2 cellular contexts compared by ENCODE assay signal in genomic region chr2:109895090-109895869, GRCh38. TPM values are rescaled to one million over a fixed set of nuclear protein-coding genes. Genes with fewer than 3 reads are reported as not detected.
"Had no signal": no experiment of that assay in that cellular context is flagged by ENCODE, and none has a peak within 500 bp of the region (broad histone marks: within the 10 kb centered on the region; RNA-seq: fewer than 3 reads in every experiment).

No MANE protein-coding gene starts in this region.

RNA-seq across cellular contexts. Expression of gene LIMS3, which starts 3.2 kb away (rescaled TPM):
- total RNA-seq: esophagus mucosa had no signal
- polyA plus RNA-seq: keratinocyte had no signal
